In the genomic region with DNA sequence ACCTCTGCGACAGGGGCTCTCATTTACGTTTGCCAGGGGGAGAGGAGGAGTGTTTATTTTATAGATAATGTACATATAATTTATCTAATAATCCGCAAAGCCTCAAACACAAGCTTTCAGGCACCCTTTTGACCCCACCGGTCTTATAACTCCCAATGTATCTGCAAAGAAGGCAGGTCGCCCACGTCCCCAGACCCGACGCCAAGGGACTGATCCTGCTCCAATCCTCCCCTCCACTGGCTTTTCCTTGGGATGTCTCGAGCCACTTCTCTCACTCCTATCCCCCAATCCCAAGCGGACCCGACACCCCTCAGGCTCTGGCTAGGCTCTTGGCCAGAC, we compare ENCODE assay signal across 8 cellular contexts. TPM values are rescaled to one million over a fixed set of nuclear protein-coding genes. Genes with fewer than 3 reads are reported as not detected.
DNase-seq lines count a peak whose midpoint lies in the region; ATAC-seq, FAIRE-seq and TF ChIP-seq lines count a peak whose summit lies in the region.

No MANE protein-coding gene starts in this region.

- H3K36me3 ChIP-seq in mesodermal cell (ENCODE audit: control insufficient read depth, insufficient read depth, low read length), result peaks cover 22% of the 10 kb centered on the region

- H3K27me3 Mint-ChIP-seq in brain, result peaks cover 13% of the 10 kb centered on the region

- peaks cover 51% of the 10 kb centered on the region for H3K4me1 Mint-ChIP-seq in brain

- H3K9me3 ChIP-seq in mesodermal cell (ENCODE audit: control insufficient read depth, low read length), result no peaks in the 10 kb centered on the region

- peak; percentile 5 for ATAC-seq in GM18502 (IDR thresholded peaks at IDR 0.05; ENCODE audit: poor library complexity, unreplicated experiment)
- ATAC-seq in GM18505 (IDR thresholded peaks at IDR 0.05; ENCODE audit: unreplicated experiment), result no peak

- peaks cover 5% of the 10 kb centered on the region for H3K4me1 ChIP-seq in mesodermal cell (ENCODE audit: control insufficient read depth, insufficient read depth, low read length, poor library complexity, severe bottlenecking)

- peak overlapping the region; percentile 96 to 100 (median 99) for H3K4me3 Mint-ChIP-seq in brain

- TF ChIP-seq POLR2A in GM18505 (IDR thresholded peaks at IDR 0.05; ENCODE audit: borderline replicate concordance, extremely low read depth, insufficient read depth, insufficient read length), result no peak

- H3K27ac Mint-ChIP-seq in brain, result peak overlapping the region; percentile 99 to 100 (median 100)

- DNase-seq in HTR-8/SVneo (ENCODE audit: insufficient read length, low spot score), result peak; percentile 20
- no peak for DNase-seq in NCI-H1105 treated with DMSO at 0.1 percent for 48 hours (lab: John Stamatoyannopoulos, UW)
- no peak for DNase-seq in DMS153 (lab: John Stamatoyannopoulos, UW)
- DNase-seq in OCI-M2 (lab: John Stamatoyannopoulos, UW; ENCODE audit: unreplicated experiment), result no peak

- no peak for TF ChIP-seq CTCF in brain (conservative IDR thresholded peaks at IDR 0.05)

- WGBS in mesodermal cell (ENCODE audit: insufficient coverage in 2 of 2), 2 experiments, result 0% methylated on average over 7 to 8 of the region's 11 CpGs

- H3K9me3 Mint-ChIP-seq in brain, result no peaks in the 10 kb centered on the region

- H3K4me3 ChIP-seq in mesodermal cell (ENCODE audit: extremely low read depth, insufficient read depth, low read length, poor library complexity, severe bottlenecking), result peak overlapping the region; percentile 97

- peak overlapping the region; percentile 98 for H3K27ac ChIP-seq in mesodermal cell (ENCODE audit: low read depth, low read length, severe bottlenecking)

- H3K36me3 Mint-ChIP-seq in brain, result peaks cover 26% of the 10 kb centered on the region

- no peak for FAIRE-seq in HTR-8/SVneo (lab: Jason Lieb, UNC)

RNA-seq across cellular contexts. Expression of gene DCP1A, which starts 0.5 kb away (rescaled TPM):
- polyA plus RNA-seq in brain (ENCODE audit: insufficient read depth, low read depth, low replicate concordance), result 8.0 TPM
- 30.3 TPM for polyA plus RNA-seq in mesodermal cell (2013, experiment 1 of 2)
- polyA plus RNA-seq in mesodermal cell (2013, experiment 2 of 2), result 24.4 TPM
